ENCODE assay signal across 28 cellular contexts in genomic region chr2:233597522-233597921, GRCh38. TPM values are rescaled to one million over a fixed set of nuclear protein-coding genes. Genes with fewer than 3 reads are reported as not detected.
"Had no signal": no experiment of that assay in that cellular context is flagged by ENCODE, and none has a peak within 500 bp of the region (broad histone marks: within the 10 kb centered on the region; RNA-seq: fewer than 3 reads in every experiment).

No MANE protein-coding gene starts in this region.

- H3K4me2 ChIP-seq: neural progenitor cell had no signal

- H3K27ac ChIP-seq: breast epithelium, gastroesophageal sphincter, lower lobe of right lung, neural progenitor cell, sigmoid colon, testis, uterus had no signal

- H3K4me1 ChIP-seq: breast epithelium, gastroesophageal sphincter, lower lobe of right lung, neural progenitor cell, sigmoid colon, testis, uterus had no signal

- DNase-seq: activated B cell treated with CpG ODN at 0.5 μM for 24 hours; activated CD4-positive, alpha-beta memory T cell treated with anti-CD3 and anti-CD28 coated beads for 36 hours; activated CD4-positive, alpha-beta T cell treated with anti-CD3 and anti-CD28 coated beads for 36 hours; activated naive CD4-positive, alpha-beta T cell treated with anti-CD3 and anti-CD28 coated beads for 36 hours; activated naive CD8-positive, alpha-beta T cell treated with anti-CD3 and anti-CD28 coated beads, Interleukin-2, amount 10 ng/mL, durations not matched to agents 7 days and 5 days; activated T-cell treated with anti-CD3 and anti-CD28 coated beads, Interleukin-2, amount 50 U/mL, for 48 hours; amniotic stem cell; effector memory CD4-positive, alpha-beta T cell; head of caudate nucleus; islet precursor cell; lower lobe of right lung; naive thymus-derived CD4-positive, alpha-beta T cell; sigmoid colon; stimulated activated CD4-positive, alpha-beta T cell treated with anti-CD3 and anti-CD28 coated beads, Interleukin-4, amount 100 ng/mL, for 1 hour; stimulated activated naive CD4-positive, alpha-beta T cell; T-helper 9 cell; testis; trophoblast cell; uterus had no signal

- H3K4me3 ChIP-seq: breast epithelium, gastroesophageal sphincter, lower lobe of right lung, neural progenitor cell, sigmoid colon, testis, uterus had no signal

- H3K9ac ChIP-seq: neural progenitor cell had no signal

- H2AFZ ChIP-seq: neural progenitor cell had no signal

- H3K27me3 ChIP-seq: breast epithelium, gastroesophageal sphincter, neural progenitor cell, sigmoid colon, testis, uterus had no signal

- H3K36me3 ChIP-seq: breast epithelium, gastroesophageal sphincter, lower lobe of right lung, neural progenitor cell, sigmoid colon, uterus had no signal

- ATAC-seq: activated CD4-positive, alpha-beta T cell treated with anti-CD3 and anti-CD28 coated beads for 36 hours; gastroesophageal sphincter; left lobe of liver; lower lobe of right lung; naive thymus-derived CD4-positive, alpha-beta T cell had no signal

- H3K9me3 ChIP-seq: breast epithelium, gastroesophageal sphincter, lower lobe of right lung, sigmoid colon, testis, uterus had no signal

RNA-seq across cellular contexts. Expression of gene UGT1A8, which starts 19.9 kb away (rescaled TPM):
- total RNA-seq: activated B cell treated with CpG ODN at 0.5 μM for 24 hours; activated CD4-positive, alpha-beta memory T cell treated with anti-CD3 and anti-CD28 coated beads for 36 hours; activated CD4-positive, alpha-beta T cell treated with anti-CD3 and anti-CD28 coated beads for 36 hours; activated naive CD4-positive, alpha-beta T cell treated with anti-CD3 and anti-CD28 coated beads for 36 hours; activated naive CD8-positive, alpha-beta T cell treated with anti-CD3 and anti-CD28 coated beads, Interleukin-2, amount 10 ng/mL, durations not matched to agents 7 days and 5 days; breast epithelium; dermis microvascular lymphatic vessel endothelial cell; gastroesophageal sphincter; lower lobe of right lung; mesenteric fat pad; naive thymus-derived CD4-positive, alpha-beta T cell; omental fat pad; posterior vena cava; sigmoid colon; uterus had no signal
- polyA plus RNA-seq: naive thymus-derived CD4-positive, alpha-beta T cell had no signal

RNA-seq across cellular contexts. Expression of gene UGT1A10, which starts 38.7 kb away (rescaled TPM):
- total RNA-seq: activated B cell treated with CpG ODN at 0.5 μM for 24 hours; activated CD4-positive, alpha-beta memory T cell treated with anti-CD3 and anti-CD28 coated beads for 36 hours; activated CD4-positive, alpha-beta T cell treated with anti-CD3 and anti-CD28 coated beads for 36 hours; activated naive CD4-positive, alpha-beta T cell treated with anti-CD3 and anti-CD28 coated beads for 36 hours; activated naive CD8-positive, alpha-beta T cell treated with anti-CD3 and anti-CD28 coated beads, Interleukin-2, amount 10 ng/mL, durations not matched to agents 7 days and 5 days; breast epithelium; dermis microvascular lymphatic vessel endothelial cell; lower lobe of right lung; mesenteric fat pad; naive thymus-derived CD4-positive, alpha-beta T cell; omental fat pad; posterior vena cava; renal cortical epithelial cell; sigmoid colon; uterus had no signal
- polyA plus RNA-seq: naive thymus-derived CD4-positive, alpha-beta T cell had no signal
